ENCODE assay signal across 11 cellular contexts in genomic region chr9:134035041-134036039, GRCh38.
"Had no signal": no experiment of that assay in that cellular context is flagged by ENCODE, and none has a peak within 500 bp of the region (broad histone marks: within the 10 kb centered on the region; RNA-seq: fewer than 3 reads in every experiment).

No MANE protein-coding gene starts in this region.

- DNase-seq: activated CD4-positive, alpha-beta T cell treated with anti-CD3 and anti-CD28 coated beads for 1 hour; activated CD4-positive, alpha-beta T cell treated with anti-CD3 and anti-CD28 coated beads, Interleukin-2, amount 50 U/mL, for 48 hours; activated effector memory CD4-positive, alpha-beta T cell treated with anti-CD3 and anti-CD28 coated beads, Interleukin-2, amount 50 U/mL, for 16 hours; activated naive CD8-positive, alpha-beta T cell treated with anti-CD3 and anti-CD28 coated beads, Interleukin-2, amount 50 U/mL, for 24 hours; esophagus squamous epithelium; kidney glomerular epithelial cell; lower lobe of right lung; stimulated activated CD4-positive, alpha-beta T cell treated with anti-CD3 and anti-CD28 coated beads, Interleukin-12 subunit alpha, Interleukin-12 subunit beta, amount 100 ng/mL, for 4 hours; stimulated activated CD4-positive, alpha-beta T cell treated with anti-CD3 and anti-CD28 coated beads, Interleukin-2, amount 100 ng/mL, for 24 hours; T-helper 9 cell had no signal

- ATAC-seq: activated naive CD8-positive, alpha-beta T cell treated with anti-CD3 and anti-CD28 coated beads, Interleukin-2, amount 50 U/mL, for 24 hours; lower lobe of right lung; right lobe of liver had no signal
